1 cellular context compared by ENCODE assay signal in genomic region chr17:37710344-37710886, GRCh38.
TF ChIP-seq lines count a peak whose summit lies in the region.

No MANE protein-coding gene starts in this region.

TF ChIP-seq in HepG2, 621 proteins besides CTCF, POLR2A, EP300 and RAD21 (continued from another document and continues in another):
- TF ChIP-seq, protein P1, sequence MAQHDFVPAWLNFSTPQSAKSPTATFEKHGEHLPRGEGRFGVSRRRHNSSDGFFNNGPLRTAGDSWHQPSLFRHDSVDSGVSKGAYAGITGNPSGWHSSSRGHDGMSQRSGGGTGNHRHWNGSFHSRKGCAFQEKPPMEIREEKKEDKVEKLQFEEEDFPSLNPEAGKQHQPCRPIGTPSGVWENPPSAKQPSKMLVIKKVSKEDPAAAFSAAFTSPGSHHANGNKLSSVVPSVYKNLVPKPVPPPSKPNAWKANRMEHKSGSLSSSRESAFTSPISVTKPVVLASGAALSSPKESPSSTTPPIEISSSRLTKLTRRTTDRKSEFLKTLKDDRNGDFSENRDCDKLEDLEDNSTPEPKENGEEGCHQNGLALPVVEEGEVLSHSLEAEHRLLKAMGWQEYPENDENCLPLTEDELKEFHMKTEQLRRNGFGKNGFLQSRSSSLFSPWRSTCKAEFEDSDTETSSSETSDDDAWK (CRISPR knock-in tag; IDR thresholded peaks at IDR 0.05): no peak
- no peak for TF ChIP-seq GTF3A (CRISPR knock-in tag; conservative IDR thresholded peaks at IDR 0.05)
- no peak for TF ChIP-seq NFATC3 (CRISPR knock-in tag; IDR thresholded peaks at IDR 0.05)
- no peak for TF ChIP-seq SAFB2 (CRISPR knock-in tag; IDR thresholded peaks at IDR 0.05; ENCODE audit: borderline replicate concordance, low read depth)
- TF ChIP-seq NFE2L2 (IDR thresholded peaks at IDR 0.05; ENCODE audit: low read length): peak; percentile 88; the same call in 1 of the 2 replicates
- no peak for TF ChIP-seq XBP1 (CRISPR knock-in tag; IDR thresholded peaks at IDR 0.05)
- no peak for TF ChIP-seq ZBTB2 (CRISPR knock-in tag; IDR thresholded peaks at IDR 0.05; ENCODE audit: low read depth)
- TF ChIP-seq ZNF263 (CRISPR knock-in tag; IDR thresholded peaks at IDR 0.05): no peak
- TF ChIP-seq GPN1 (CRISPR knock-in tag; IDR thresholded peaks at IDR 0.05; ENCODE audit: borderline replicate concordance): no peak
- no peak for TF ChIP-seq SKIL (CRISPR knock-in tag; IDR thresholded peaks at IDR 0.05; ENCODE audit: borderline replicate concordance)
- no peak; the same call in 1 of the 2 replicates for TF ChIP-seq ZBTB10 (CRISPR knock-in tag; IDR thresholded peaks at IDR 0.05; ENCODE audit: borderline replicate concordance)
- no peak for TF ChIP-seq FOXC1 (CRISPR knock-in tag; IDR thresholded peaks at IDR 0.05; ENCODE audit: borderline replicate concordance)
- TF ChIP-seq ZNF34 (CRISPR knock-in tag; IDR thresholded peaks at IDR 0.05; ENCODE audit: borderline replicate concordance): no peak; the same call in 1 of the 2 replicates
- no peak for TF ChIP-seq ZNF570 (CRISPR knock-in tag; IDR thresholded peaks at IDR 0.05; ENCODE audit: borderline replicate concordance)
- TF ChIP-seq ONECUT2 (CRISPR knock-in tag; IDR thresholded peaks at IDR 0.05): no peak; the same call in 1 of the 2 replicates
- no peak; the same call in 1 of the 2 replicates for TF ChIP-seq NCOR1 (IDR thresholded peaks at IDR 0.05; ENCODE audit: borderline replicate concordance, low read length)
- no peak for TF ChIP-seq CSRNP1 (CRISPR knock-in tag; IDR thresholded peaks at IDR 0.05)
- TF ChIP-seq IKZF4 (CRISPR knock-in tag; IDR thresholded peaks at IDR 0.05; ENCODE audit: borderline replicate concordance, low read depth, not compliant biosample characterization): no peak
- TF ChIP-seq, protein P2, sequence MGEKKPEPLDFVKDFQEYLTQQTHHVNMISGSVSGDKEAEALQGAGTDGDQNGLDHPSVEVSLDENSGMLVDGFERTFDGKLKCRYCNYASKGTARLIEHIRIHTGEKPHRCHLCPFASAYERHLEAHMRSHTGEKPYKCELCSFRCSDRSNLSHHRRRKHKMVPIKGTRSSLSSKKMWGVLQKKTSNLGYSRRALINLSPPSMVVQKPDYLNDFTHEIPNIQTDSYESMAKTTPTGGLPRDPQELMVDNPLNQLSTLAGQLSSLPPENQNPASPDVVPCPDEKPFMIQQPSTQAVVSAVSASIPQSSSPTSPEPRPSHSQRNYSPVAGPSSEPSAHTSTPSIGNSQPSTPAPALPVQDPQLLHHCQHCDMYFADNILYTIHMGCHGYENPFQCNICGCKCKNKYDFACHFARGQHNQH (CRISPR knock-in tag; IDR thresholded peaks at IDR 0.05): peak; percentile 99
- no peak for TF ChIP-seq KIAA2018 (CRISPR knock-in tag; IDR thresholded peaks at IDR 0.05; ENCODE audit: borderline replicate concordance)
- TF ChIP-seq NR2F6 (IDR thresholded peaks at IDR 0.05): peak; percentile 66
- TF ChIP-seq NR2F6 (CRISPR knock-in tag; IDR thresholded peaks at IDR 0.05): peak; percentile 66; the same call in 1 of the 2 replicates
- no peak for TF ChIP-seq SRY (CRISPR knock-in tag; IDR thresholded peaks at IDR 0.05)
- TF ChIP-seq U2AF2 (IDR thresholded peaks at IDR 0.05; ENCODE audit: low read depth, low read length): no peak
- no peak for TF ChIP-seq KLF12 (CRISPR knock-in tag; IDR thresholded peaks at IDR 0.05; ENCODE audit: borderline replicate concordance)
- no peak for TF ChIP-seq WIZ (CRISPR knock-in tag; IDR thresholded peaks at IDR 0.05)
- TF ChIP-seq FOSL2 (CRISPR knock-in tag; IDR thresholded peaks at IDR 0.05): peak; percentile 67
- TF ChIP-seq PITX1 (CRISPR knock-in tag; IDR thresholded peaks at IDR 0.05): peak; percentile 73; the same call in 1 of the 2 replicates
- TF ChIP-seq PLRG1 (conservative IDR thresholded peaks at IDR 0.05): no peak
- TF ChIP-seq, protein P3, sequence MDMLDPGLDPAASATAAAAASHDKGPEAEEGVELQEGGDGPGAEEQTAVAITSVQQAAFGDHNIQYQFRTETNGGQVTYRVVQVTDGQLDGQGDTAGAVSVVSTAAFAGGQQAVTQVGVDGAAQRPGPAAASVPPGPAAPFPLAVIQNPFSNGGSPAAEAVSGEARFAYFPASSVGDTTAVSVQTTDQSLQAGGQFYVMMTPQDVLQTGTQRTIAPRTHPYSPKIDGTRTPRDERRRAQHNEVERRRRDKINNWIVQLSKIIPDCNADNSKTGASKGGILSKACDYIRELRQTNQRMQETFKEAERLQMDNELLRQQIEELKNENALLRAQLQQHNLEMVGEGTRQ (IDR thresholded peaks at IDR 0.05; ENCODE audit: low read depth, low read length): no peak
- TF ChIP-seq, protein P3 (CRISPR knock-in tag; IDR thresholded peaks at IDR 0.05; ENCODE audit: borderline replicate concordance): no peak
- TF ChIP-seq ZNF7 (CRISPR knock-in tag; IDR thresholded peaks at IDR 0.05): no peak
- peak; percentile 47; the same call in 1 of the 2 replicates for TF ChIP-seq MLX (CRISPR knock-in tag; IDR thresholded peaks at IDR 0.05)
- TF ChIP-seq FOXK1 (CRISPR knock-in tag; IDR thresholded peaks at IDR 0.05; ENCODE audit: borderline replicate concordance, low read depth): no peak
- no peak for TF ChIP-seq ZNF598 (CRISPR knock-in tag; IDR thresholded peaks at IDR 0.05; ENCODE audit: borderline replicate concordance)
- no peak for TF ChIP-seq SMAD9 (CRISPR knock-in tag; IDR thresholded peaks at IDR 0.05)
- TF ChIP-seq, protein P4, sequence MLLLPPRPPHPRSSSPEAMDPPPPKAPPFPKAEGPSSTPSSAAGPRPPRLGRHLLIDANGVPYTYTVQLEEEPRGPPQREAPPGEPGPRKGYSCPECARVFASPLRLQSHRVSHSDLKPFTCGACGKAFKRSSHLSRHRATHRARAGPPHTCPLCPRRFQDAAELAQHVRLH (CRISPR knock-in tag; IDR thresholded peaks at IDR 0.05; ENCODE audit: borderline replicate concordance, low read depth): peak; percentile 50; the same call in 1 of the 2 replicates
- TF ChIP-seq RCOR2 (CRISPR knock-in tag; IDR thresholded peaks at IDR 0.05): peak; percentile 78
